Comparison of ENCODE assay signal across 8 cellular contexts in genomic region chr13:113562085-113562749, GRCh38. TPM values are rescaled to one million over a fixed set of nuclear protein-coding genes. Genes with fewer than 3 reads are reported as not detected.
DNase-seq lines count a peak whose midpoint lies in the region; ATAC-seq and TF ChIP-seq lines count a peak whose summit lies in the region.

No MANE protein-coding gene starts in this region.

- no peak overlapping the region for H3K4me3 Mint-ChIP-seq in natural killer cell treated with Interleukin-12 subunit alpha and Interleukin-12 subunit beta and Interleukin-15 and Interleukin-18, amount 100 ng/mL, for 72 hours

- in situ Hi-C loops in transverse colon (cut with MboI; ENCODE audit: low pct_ligation_motif_present in 1 of 4, low pct_unique_long_range_greater_than_20kb in 1 of 4, low sequenced_read_pairs in 3 of 4), result no loop called here

- H3K27ac Mint-ChIP-seq in natural killer cell treated with Interleukin-12 subunit alpha and Interleukin-12 subunit beta and Interleukin-15 and Interleukin-18, amount 100 ng/mL, for 72 hours, result no peak overlapping the region

- H3K9me3 Mint-ChIP-seq in natural killer cell treated with Interleukin-12 subunit alpha and Interleukin-12 subunit beta and Interleukin-15 and Interleukin-18, amount 100 ng/mL, for 72 hours, result no peaks in the 10 kb centered on the region

- no peaks in the 10 kb centered on the region for H3K4me1 ChIP-seq in transverse colon

- TF ChIP-seq EP300 in transverse colon (IDR thresholded peaks at IDR 0.05; ENCODE audit: low read depth), result no peak

- H3K36me3 Mint-ChIP-seq in natural killer cell treated with Interleukin-12 subunit alpha and Interleukin-12 subunit beta and Interleukin-15 and Interleukin-18, amount 100 ng/mL, for 72 hours, result no peaks in the 10 kb centered on the region

- DNase-seq in DMS 273 (lab: John Stamatoyannopoulos, UW; ENCODE audit: unreplicated experiment) (peak; percentile 76), NCI-H69 (lab: John Stamatoyannopoulos, UW) (peak; percentile 90), activated T-cell treated with anti-CD3 and anti-CD28 coated beads for 1 hour (ENCODE audit: low read depth) (peak; percentile 20), fibroblast of pulmonary artery (ENCODE audit: low read depth) (peak; percentile 80), transverse colon (peak; percentile 52)
- DNase-seq in natural killer cell treated with Interleukin-12 subunit alpha and Interleukin-12 subunit beta and Interleukin-15 and Interleukin-18, amount 100 ng/mL, for 72 hours (ENCODE audit: low spot score), result no peak

- H3K4me3 ChIP-seq in fibroblast of pulmonary artery (replicated peaks; ENCODE audit: low read depth, low read length), result no peak overlapping the region
- H3K4me3 ChIP-seq in transverse colon, result no peak overlapping the region

- H3K4me1 Mint-ChIP-seq in natural killer cell treated with Interleukin-12 subunit alpha and Interleukin-12 subunit beta and Interleukin-15 and Interleukin-18, amount 100 ng/mL, for 72 hours (ENCODE audit: low read depth in 2 of 2), result no peaks in the 10 kb centered on the region

- H3K36me3 ChIP-seq in transverse colon, result no peaks in the 10 kb centered on the region

- no peaks in the 10 kb centered on the region for H3K27me3 ChIP-seq in transverse colon

- WGBS in transverse colon (ENCODE audit: low coverage in 1 of 2), 2 donors, result 0 to 23% methylated on average over 2 to 14 of the region's 14 CpGs

- H3K27ac ChIP-seq in transverse colon, result no peak overlapping the region

- no peak for TF ChIP-seq POLR2A in transverse colon (IDR thresholded peaks at IDR 0.05)

- intact Hi-C loops in transverse colon (cut with DNase I; ENCODE audit: low total_unique reads), result loop anchor here (5.0 kb wide), 2 partner anchors 105 to 1150 kb away; no protein-coding TSS in a partner anchor

- peaks cover 0 to 9% of the 10 kb centered on the region in 2 donors for H3K27me3 Mint-ChIP-seq in natural killer cell treated with Interleukin-12 subunit alpha and Interleukin-12 subunit beta and Interleukin-15 and Interleukin-18, amount 100 ng/mL, for 72 hours

- H3K9me3 ChIP-seq in transverse colon, result no peaks in the 10 kb centered on the region

- peak; percentile 90 for TF ChIP-seq CTCF in fibroblast of pulmonary artery (IDR thresholded peaks at IDR 0.05; ENCODE audit: low read length, missing control alignments)
- TF ChIP-seq CTCF in transverse colon (IDR thresholded peaks at IDR 0.05), result peak; percentile 53 to 67 (median 57)

- ATAC-seq in HG02885 (IDR thresholded peaks at IDR 0.05; ENCODE audit: poor library complexity, unreplicated experiment) (peak; percentile 64), GM21423 (IDR thresholded peaks at IDR 0.05; ENCODE audit: unreplicated experiment) (no peak)
- ATAC-seq in natural killer cell treated with Interleukin-12 subunit alpha and Interleukin-12 subunit beta and Interleukin-15 and Interleukin-18, amount 100 ng/mL, for 72 hours, result peak; percentile 43 to 50

RNA-seq across cellular contexts. Expression of gene TFDP1, which starts 22.3 kb away (rescaled TPM):
- 100 to 1,000 TPM in 1 of 2 donors, 10 to 100 TPM in 1; 97.5 to 226 TPM for total RNA-seq in natural killer cell treated with Interleukin-12 subunit alpha and Interleukin-12 subunit beta and Interleukin-15 and Interleukin-18, amount 100 ng/mL, for 72 hours
- 100 to 1,000 TPM in 1 of 4 donors, 10 to 100 TPM in 3; 24.3 to 164 (median 49.1) TPM for total RNA-seq in transverse colon
